Comparison of ENCODE assay signal across 1 cellular context in genomic region chr10:110005716-110006115, GRCh38.
TF ChIP-seq lines count a peak whose summit lies in the region.

No MANE protein-coding gene starts in this region.

TF ChIP-seq in GM12878, 131 proteins besides CTCF, POLR2A, EP300 and RAD21 (continued from another document):
- TF ChIP-seq ZNF592 (IDR thresholded peaks at IDR 0.05) (no peak), CHD4 (IDR thresholded peaks at IDR 0.05) (no peak), REST (IDR thresholded peaks at IDR 0.05; ENCODE audit: low read depth, low read length) (no peak), CEBPZ (IDR thresholded peaks at IDR 0.05; ENCODE audit: low read depth, low read length) (no peak), KAT2A (conservative IDR thresholded peaks at IDR 0.05; ENCODE audit: control insufficient read depth, low read depth, low read length) (no peak)
TF ChIP-seq in GM12878: peak in this region for 1.
